In genomic region chr16:53435066-53435688, GRCh38 we compare ENCODE assay signal across 8 cellular contexts. TPM values are rescaled to one million over a fixed set of nuclear protein-coding genes. Genes with fewer than 3 reads are reported as not detected.
DNase-seq lines count a peak whose midpoint lies in the region; ATAC-seq and TF ChIP-seq lines count a peak whose summit lies in the region.

No MANE protein-coding gene starts in this region.

- H3K4me1 ChIP-seq in lung (ENCODE audit: control insufficient read depth in 2 of 2, insufficient read depth in 2 of 2, low read length in 2 of 2) = no peaks in the 10 kb centered on the region

- WGBS in lung, 2 donors = 0% methylated on average over 28 of the region's 28 CpGs

- no peak for TF ChIP-seq CTCF in lung (IDR thresholded peaks at IDR 0.05; ENCODE audit: control extremely low read depth, extremely low read depth)

- H3K36me3 ChIP-seq in lung (ENCODE audit: control insufficient read depth in 2 of 2, insufficient read depth in 2 of 2, low read length in 2 of 2) = no peaks in the 10 kb centered on the region

- DNase-seq in C1 segment of cervical spinal cord (lab: John Stamatoyannopoulos, UW) (peak; percentile 4 to 80 (median 70)), GM19240 (ENCODE audit: insufficient read length, low spot score) (peak; percentile 68), NCI-H69 (lab: John Stamatoyannopoulos, UW) (peak; percentile 78), lung (ENCODE audit: low spot score) (peak; percentile 82)
- peak; percentile 42 to 57 for DNase-seq in activated CD4-positive, alpha-beta T cell treated with anti-CD3 and anti-CD28 coated beads, Interleukin-2, amount 50 U/mL, for 48 hours
- DNase-seq in effector CD4-positive, alpha-beta T cell = peak; percentile 69
- peak in 2 of 3 experiments; percentile 12 to 31 for DNase-seq in stimulated activated CD4-positive, alpha-beta T cell treated with anti-CD3 and anti-CD28 coated beads, TNF-alpha, amount 100 ng/mL, for 4 hours (ENCODE audit: low read depth in 3 of 3)

- H3K27ac ChIP-seq in lung (ENCODE audit: low read depth in 1 of 2, low read length in 1 of 2) = peak overlapping the region; percentile 96 to 100

- H3K4me3 ChIP-seq in lung = peak overlapping the region; percentile 100

- peak; percentile 77 for ATAC-seq in HG03457 (IDR thresholded peaks at IDR 0.05; ENCODE audit: unreplicated experiment)
- ATAC-seq in lung (ENCODE audit: insufficient read depth, low FRiP score) = peak; percentile 75

- H3K9me3 ChIP-seq in lung (ENCODE audit: control insufficient read depth in 2 of 2, insufficient read depth in 1 of 2, low read length in 1 of 2) = no peaks in the 10 kb centered on the region

- no peaks in the 10 kb centered on the region for H3K27me3 ChIP-seq in lung (ENCODE audit: control insufficient read depth, insufficient read depth)

RNA-seq across cellular contexts. Expression of gene RBL2, which starts 0.9 kb away (rescaled TPM):
- 100 to 1,000 TPM in 1 of 2 donors, 10 to 100 TPM in 1; 58.0 to 165 TPM for total RNA-seq in lung
- 10 to 100 TPM; 30.8 to 35.9 TPM for polyA plus RNA-seq in lung

Comparison
In these comparisons a context has a peak if more than half of its experiments do, and no peak if none do; other contexts are left out.
1. Peak in every context shown above with its lines: DNase-seq, ATAC-seq, H3K4me3 ChIP-seq and H3K27ac ChIP-seq.
2. DNase-seq: peak in every context shown above with its lines; median percentile 82 in lung; 78 in NCI-H69; 70 in C1 segment of cervical spinal cord; 69 in effector CD4-positive, alpha-beta T cell; 68 in GM19240; 50 in activated CD4-positive, alpha-beta T cell treated with anti-CD3 and anti-CD28 coated beads, Interleukin-2, amount 50 U/mL, for 48 hours; 22 in stimulated activated CD4-positive, alpha-beta T cell treated with anti-CD3 and anti-CD28 coated beads, TNF-alpha, amount 100 ng/mL, for 4 hours.